8 cellular contexts compared by ENCODE assay signal in the genomic region with DNA sequence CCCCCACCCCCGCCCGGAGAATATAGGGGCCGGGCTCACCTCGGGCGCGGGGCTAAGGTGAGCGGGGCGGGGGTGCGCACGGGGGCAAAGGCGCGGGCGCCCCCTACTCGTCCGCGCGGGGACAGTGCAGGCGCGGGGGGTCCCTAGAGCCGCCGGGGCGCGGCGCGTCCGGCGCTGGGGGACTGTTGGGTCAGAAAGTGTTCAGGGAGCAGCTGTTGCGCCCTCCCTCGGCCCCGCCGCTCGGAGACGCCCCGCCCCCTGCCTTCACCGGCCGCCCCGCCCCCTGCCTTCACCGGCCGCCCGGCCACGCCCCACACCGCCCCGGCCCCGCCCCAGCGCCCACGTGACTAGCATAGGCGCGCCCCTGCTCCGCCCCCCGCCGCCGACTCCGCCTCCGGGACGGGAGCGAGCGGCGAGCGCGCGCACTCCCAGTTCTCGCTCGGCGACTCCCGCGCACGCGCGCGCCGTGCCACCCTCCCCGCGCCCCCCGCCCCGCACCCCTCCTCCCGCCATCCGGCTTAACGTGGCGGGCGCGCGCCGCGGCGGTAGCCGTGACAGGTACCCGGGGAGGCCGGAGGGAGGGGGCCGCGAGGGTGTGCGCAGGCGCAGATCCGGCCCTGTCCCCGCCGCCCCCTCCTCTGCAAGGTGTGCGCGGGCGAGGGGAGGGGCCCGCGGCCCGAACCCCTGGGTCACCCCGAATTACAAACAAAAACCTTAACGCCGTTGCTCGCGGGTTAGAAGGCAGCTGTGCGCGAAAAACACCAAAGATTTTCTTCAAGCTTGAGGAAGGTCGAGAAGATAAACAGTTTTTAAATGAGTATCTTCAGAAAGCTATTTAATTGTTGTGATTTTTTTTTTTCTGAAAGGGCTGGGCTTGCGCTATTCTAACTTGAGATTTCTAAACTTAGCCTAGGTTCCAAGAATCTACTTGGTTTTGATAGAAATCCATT. TPM values are rescaled to one million over a fixed set of nuclear protein-coding genes. Genes with fewer than 3 reads are reported as not detected.
DNase-seq lines count a peak whose midpoint lies in the region; ATAC-seq and TF ChIP-seq lines count a peak whose summit lies in the region.

No MANE protein-coding gene starts in this region.

- no TSS peak for BruUV-seq in PC-9 (replicated peaks; lab: Mats Ljungman, UMichigan)

- intact Hi-C loops in PC-9 (cut with micrococcal nuclease; ENCODE audit: unreplicated experiment) = loop anchor here (1.0 to 5.0 kb wide), 8 partner anchors 16 to 323 kb away; no protein-coding TSS in a partner anchor
- intact Hi-C loops in natural killer cell (cut with micrococcal nuclease) = no loop called here

- peaks cover 59% of the 10 kb centered on the region for H3K4me1 ChIP-seq in PC-9 (replicated peaks; ENCODE audit: insufficient read depth)

- no peaks in the 10 kb centered on the region for H3K9me3 ChIP-seq in PC-9 (ENCODE audit: insufficient read depth, low read depth)

- H3K4me3 Mint-ChIP-seq in activated T-cell treated with anti-CD3 and anti-CD28 coated beads, Interleukin-2, amount 50 U/mL, for 72 hours = peak overlapping the region; percentile 90 to 92
- H3K4me3 Mint-ChIP-seq in natural killer cell = peak overlapping the region; percentile 88

- H3F3A ChIP-seq in PC-9 (ENCODE audit: insufficient read depth, low read depth) = peaks cover 34% of the 10 kb centered on the region

- peaks cover 71% of the 10 kb centered on the region for H3K79me2 ChIP-seq in PC-9 (ENCODE audit: low read depth)

- in situ Hi-C loops in KBM-7 (cut with MboI; ENCODE audit: low pct_unique_long_range_greater_than_20kb, low sequenced_read_pairs) = no loop called here

- no peaks in the 10 kb centered on the region for H3K27me3 Mint-ChIP-seq in activated T-cell treated with anti-CD3 and anti-CD28 coated beads, Interleukin-2, amount 50 U/mL, for 72 hours (ENCODE audit: low read depth)
- no peaks in the 10 kb centered on the region for H3K27me3 Mint-ChIP-seq in natural killer cell (ENCODE audit: low read depth in 2 of 2)

- H3K27ac Mint-ChIP-seq in activated T-cell treated with anti-CD3 and anti-CD28 coated beads, Interleukin-2, amount 50 U/mL, for 72 hours = peak overlapping the region; percentile 95
- H3K27ac Mint-ChIP-seq in natural killer cell = peak overlapping the region; percentile 91 to 92

- H3K36me3 Mint-ChIP-seq in activated T-cell treated with anti-CD3 and anti-CD28 coated beads, Interleukin-2, amount 50 U/mL, for 72 hours (ENCODE audit: insufficient read depth in 2 of 2) = peaks cover 4 to 5% of the 10 kb centered on the region in 2 donors
- H3K36me3 Mint-ChIP-seq in natural killer cell = no peaks in the 10 kb centered on the region

- H2AFZ ChIP-seq in PC-9 = peak overlapping the region; percentile 89

- TF ChIP-seq CTCF in PC-9 (conservative IDR thresholded peaks at IDR 0.05) (no peak; the same call in 1 of the 2 replicates), natural killer cell (IDR thresholded peaks at IDR 0.05) (no peak)

- peak overlapping the region; percentile 99 for H3K4me3 ChIP-seq in PC-9

- H3K36me3 ChIP-seq in PC-9 (ENCODE audit: low read depth) = 0 out of 2 replicates have a peak, but pooled peaks cover 3% of the 10 kb centered on the region

- CTCF ChIA-PET in PC-9 (lab: Charles Lee) = interaction anchor here (0.6 to 0.7 kb wide), 3 partner anchors 28 to 358 kb away, joined by 3 to 8 read pairs (median 7); no protein-coding TSS in a partner anchor

- ATAC-seq in GM21717 (IDR thresholded peaks at IDR 0.05; ENCODE audit: unreplicated experiment) (peak; percentile 52), natural killer cell (peak; percentile 73 to 94 (median 83))
- peak; percentile 83 to 84 for ATAC-seq in activated T-cell treated with anti-CD3 and anti-CD28 coated beads, Interleukin-2, amount 50 U/mL, for 72 hours (replicated peaks in 1 of 2)

- peaks cover 64% of the 10 kb centered on the region for H3K4me1 Mint-ChIP-seq in activated T-cell treated with anti-CD3 and anti-CD28 coated beads, Interleukin-2, amount 50 U/mL, for 72 hours (ENCODE audit: low read depth)
- peaks cover 38 to 64% of the 10 kb centered on the region in 2 donors for H3K4me1 Mint-ChIP-seq in natural killer cell

- H3K27ac ChIP-seq in PC-9 = peak overlapping the region; percentile 98

- H3K9me2 ChIP-seq in PC-9 (ENCODE audit: insufficient read depth) = no peaks in the 10 kb centered on the region

- no peaks in the 10 kb centered on the region for H4K20me1 ChIP-seq in PC-9 (ENCODE audit: insufficient read depth)

- DNase-seq in DMS153 treated with DMSO at 0.1 percent for 48 hours (lab: John Stamatoyannopoulos, UW; ENCODE audit: unreplicated experiment) (peak; percentile 77), KBM-7 (peak; percentile 88), PC-9 (peak; percentile 73 to 98), fibroblast of gingiva (ENCODE audit: low read depth) (peak; percentile 92), natural killer cell (peak; percentile 99)
- peak; percentile 97 to 100 for DNase-seq in activated T-cell treated with anti-CD3 and anti-CD28 coated beads, Interleukin-2, amount 50 U/mL, for 72 hours
- peak; percentile 93 to 98 (median 98) for DNase-seq in stimulated activated naive CD4-positive, alpha-beta T cell (lab: John Stamatoyannopoulos, UW)

- peak overlapping the region; percentile 83 for H3K4me2 ChIP-seq in PC-9

- POLR2A ChIA-PET in PC-9 (lab: Charles Lee; ENCODE audit: unreplicated experiment) = interaction anchor here (0.6 to 1.5 kb wide), 12 partner anchors 26 to 547 kb away, joined by 3 to 11 read pairs (median 6); no protein-coding TSS in a partner anchor

- H3K9me3 Mint-ChIP-seq in activated T-cell treated with anti-CD3 and anti-CD28 coated beads, Interleukin-2, amount 50 U/mL, for 72 hours = no peaks in the 10 kb centered on the region
- H3K9me3 Mint-ChIP-seq in natural killer cell = no peaks in the 10 kb centered on the region

- no peaks in the 10 kb centered on the region for H3K27me3 ChIP-seq in PC-9 (ENCODE audit: insufficient read depth, low read depth)

RNA-seq across cellular contexts. Expression of a gene that starts 0.7 kb away (rescaled TPM):
- total RNA-seq in PC-9 (2021) = 63.8 and 67.3 TPM in 2 replicates
- total RNA-seq in activated T-cell treated with anti-CD3 and anti-CD28 coated beads, Interleukin-2, amount 50 U/mL, for 72 hours = 10 to 100 TPM; 66.4 to 67.2 TPM
- 10 to 100 TPM; 56.1 to 69.1 (median 59.0) TPM for total RNA-seq in natural killer cell

Comparison
In these comparisons a context has a peak if more than half of its experiments do, and no peak if none do; other contexts are left out.
1. Peak in every context shown above with its lines: DNase-seq, ATAC-seq, H3K4me3 ChIP-seq and H3K27ac ChIP-seq.